8 cellular contexts compared by ENCODE assay signal in genomic region chr1:1658583-1659549, GRCh38. TPM values are rescaled to one million over a fixed set of nuclear protein-coding genes. Genes with fewer than 3 reads are reported as not detected.
DNase-seq lines count a peak whose midpoint lies in the region; ATAC-seq and TF ChIP-seq lines count a peak whose summit lies in the region.
"Not testable (repeated sequence)": the region's sequence is repeated elsewhere in the genome, so short reads cannot be mapped to it uniquely, and the experiment has no call there.

TSS of gene CDK11B (minus strand) at chr1:1659004. CDS start at chr1:1657485, 1,519 bp downstream.

- in situ Hi-C loops in GM23248 (cut with MboI), result not testable (repeated sequence)

- not testable (repeated sequence) for H3K9me2 ChIP-seq in DOHH2 (replicated peaks; ENCODE audit: control insufficient read depth, low read length); GM23248 (ENCODE audit: insufficient read depth)

- 1% methylated on average over 56 to 64 of the region's 96 CpGs for WGBS in GM23248 (ENCODE audit: low coverage in 1 of 2, low lambda C conversion rate in 2 of 2, missing lambda C conversion rate in 2 of 2), 2 experiments
- WGBS in esophagus squamous epithelium, 2 donors, result no CpG with 5 or more reads among the region's 96 CpGs

- not testable (repeated sequence) for H3K27me3 ChIP-seq in DOHH2 (ENCODE audit: control insufficient read depth, low read length); GM23248 (replicated peaks; ENCODE audit: insufficient read depth); esophagus squamous epithelium

- H2AFZ ChIP-seq in GM23248, result peak within 1 kb of the TSS; percentile 72

- H3K9ac ChIP-seq in GM23248, result peak within 1 kb of the TSS; percentile 94

- TF ChIP-seq CTCF in DOHH2 (IDR thresholded peaks at IDR 0.05; ENCODE audit: low read depth, low read length, poor library complexity, severe bottlenecking) (peak; percentile 31), esophagus squamous epithelium (IDR thresholded peaks at IDR 0.05) (peak in 3 of 6 experiments; percentile 23 to 47 (median 42))

- H3K4me1 Mint-ChIP-seq in naive B cell, result peaks cover 0 to 11% (median 2%) of the 10 kb centered on the region in 3 donors
- H3K4me1 Mint-ChIP-seq in stimulated activated memory B cell treated with anti-CD40 and anti-IgM and Interleukin-4, amounts not matched to agents 10 μg/mL and 1 μg/mL and 100 μg/mL, for 72 hours, result not testable (repeated sequence)

- DNase-seq in GM23248 (peak; percentile 96), Kasumi-1 (lab: John Stamatoyannopoulos, UW) (peak; percentile 75 to 82), RKO (ENCODE audit: low spot score) (peak; percentile 96), activated T-helper 1 cell treated with Interleukin-2 at 50 U/mL for 16 hours (ENCODE audit: low read depth) (peak; percentile 95), esophagus squamous epithelium (lab: John Stamatoyannopoulos, UW) (peak; percentile 35), naive B cell (peak; percentile 97)

- not testable (repeated sequence) for H3K9me3 ChIP-seq in DOHH2 (ENCODE audit: control insufficient read depth, insufficient read depth, low read length); GM23248 (ENCODE audit: low read depth); esophagus squamous epithelium

- not testable (repeated sequence) for H3F3A ChIP-seq in DOHH2 (ENCODE audit: control insufficient read depth, insufficient read depth)
- H3F3A ChIP-seq in GM23248 (ENCODE audit: insufficient read depth), result peaks cover 26% of the 10 kb centered on the region

- H3K4me3 ChIP-seq in DOHH2 (ENCODE audit: low read length) (peak within 1 kb of the TSS; percentile 97), GM23248 (peak within 1 kb of the TSS; percentile 83), esophagus squamous epithelium (peak within 1 kb of the TSS; percentile 47 to 80 (median 71))

- peaks cover 36% of the 10 kb centered on the region for H3K36me3 ChIP-seq in DOHH2 (ENCODE audit: control insufficient read depth, low read length)
- peaks cover 11% of the 10 kb centered on the region for H3K36me3 ChIP-seq in GM23248 (ENCODE audit: low read depth)
- peaks cover 10 to 33% (median 14%) of the 10 kb centered on the region in 3 donors for H3K36me3 ChIP-seq in esophagus squamous epithelium

- H3K4me2 ChIP-seq in DOHH2 (ENCODE audit: low read length) (peak within 1 kb of the TSS; percentile 65), GM23248 (ENCODE audit: unreplicated experiment) (peak within 1 kb of the TSS; percentile 65)

- not testable (repeated sequence) for H3K4me1 ChIP-seq in DOHH2 (ENCODE audit: control insufficient read depth, low read length)
- H3K4me1 ChIP-seq in GM23248 (ENCODE audit: insufficient read depth) (peaks cover 35% of the 10 kb centered on the region), esophagus squamous epithelium (peaks cover 2 to 26% (median 2%) of the 10 kb centered on the region in 3 donors)

- H3K27ac ChIP-seq in DOHH2 (ENCODE audit: low read depth, low read length) (peak within 1 kb of the TSS; percentile 94), GM23248 (peak within 1 kb of the TSS; percentile 99), esophagus squamous epithelium (peak within 1 kb of the TSS; percentile 96 to 99 (median 96))

- TF ChIP-seq POLR2A in esophagus squamous epithelium (IDR thresholded peaks at IDR 0.05), result peak in 3 of 4 donors; percentile 27 to 61 (median 41)

- H3K79me2 ChIP-seq in DOHH2 (ENCODE audit: control insufficient read depth, low read length) (peaks cover 40% of the 10 kb centered on the region), GM23248 (ENCODE audit: insufficient read depth) (peaks cover 44% of the 10 kb centered on the region)

- ATAC-seq in naive B cell (ENCODE audit: low read depth in 2 of 2), result peak; percentile 91 to 94
- ATAC-seq in stimulated activated memory B cell treated with anti-CD40 and anti-IgM and Interleukin-4, amounts not matched to agents 10 μg/mL and 1 μg/mL and 100 μg/mL, for 72 hours, result peak; percentile 95

- H3K4me3 Mint-ChIP-seq in naive B cell, result peak within 1 kb of the TSS; percentile 93 to 99 (median 94)
- peak within 1 kb of the TSS; percentile 92 for H3K4me3 Mint-ChIP-seq in stimulated activated memory B cell treated with anti-CD40 and anti-IgM and Interleukin-4, amounts not matched to agents 10 μg/mL and 1 μg/mL and 100 μg/mL, for 72 hours

- H3K27me3 Mint-ChIP-seq in naive B cell; stimulated activated memory B cell treated with anti-CD40 and anti-IgM and Interleukin-4, amounts not matched to agents 10 μg/mL and 1 μg/mL and 100 μg/mL, for 72 hours: not testable (repeated sequence)

- intact Hi-C loops in esophagus squamous epithelium (cut with DNase I), result not testable (repeated sequence)

- not testable (repeated sequence) for H3K9me3 Mint-ChIP-seq in naive B cell; stimulated activated memory B cell treated with anti-CD40 and anti-IgM and Interleukin-4, amounts not matched to agents 10 μg/mL and 1 μg/mL and 100 μg/mL, for 72 hours

- H4K20me1 ChIP-seq in DOHH2 (ENCODE audit: control insufficient read depth, insufficient read depth, low read depth, low read length); GM23248 (ENCODE audit: insufficient read depth): not testable (repeated sequence)

- H3K27ac Mint-ChIP-seq in naive B cell, result peak within 1 kb of the TSS; percentile 97 to 100 (median 100)
- peak within 1 kb of the TSS; percentile 99 for H3K27ac Mint-ChIP-seq in stimulated activated memory B cell treated with anti-CD40 and anti-IgM and Interleukin-4, amounts not matched to agents 10 μg/mL and 1 μg/mL and 100 μg/mL, for 72 hours

- not testable (repeated sequence) for H3K36me3 Mint-ChIP-seq in naive B cell; stimulated activated memory B cell treated with anti-CD40 and anti-IgM and Interleukin-4, amounts not matched to agents 10 μg/mL and 1 μg/mL and 100 μg/mL, for 72 hours

RNA-seq across cellular contexts. Expression of gene CDK11B, which starts in this region (rescaled TPM):
- total RNA-seq in GM23248 (2014; rRNA removed; shearing (Covaris generic)), result 8.2 and 11.7 TPM in 2 replicates
- polyA plus RNA-seq in GM23248 (2016; fragmentation: Nextera tagmentation; extraction: Ambion mirVana) (18.2 and 19.1 TPM in 2 replicates), naive B cell (ENCODE audit: low read depth in 6 of 6) (10 to 100 TPM in 1 of 6 donors, 1 to 10 TPM in 5; 2.2 to 17.5 (median 8.4) TPM)
- total RNA-seq in esophagus squamous epithelium, result 10 to 100 TPM; 10.1 to 17.2 (median 13.7) TPM

Comparison
In these comparisons a context has a peak if more than half of its experiments do, and no peak if none do; other contexts are left out.
1. Peak in every context shown above with its lines: DNase-seq, ATAC-seq, H3K4me3 ChIP-seq and H3K27ac ChIP-seq.
2. DNase-seq: peak in every context shown above with its lines; median percentile 97 in naive B cell; 96 in GM23248; 96 in RKO; 95 in activated T-helper 1 cell treated with Interleukin-2 at 50 U/mL for 16 hours; 78 in Kasumi-1; 35 in esophagus squamous epithelium.